ENCODE assay signal across 1 cellular context in genomic region chr2:105736145-105736544, GRCh38.
TF ChIP-seq lines count a peak whose summit lies in the region.

No MANE protein-coding gene starts in this region.

TF ChIP-seq in IMR-90, 13 proteins besides CTCF, POLR2A, EP300 and RAD21 (continued from another document):
- TF ChIP-seq ELK1 (IDR thresholded peaks at IDR 0.05; ENCODE audit: borderline replicate concordance, low read depth, low read length) = no peak
- TF ChIP-seq RCOR1 (IDR thresholded peaks at IDR 0.05; ENCODE audit: insufficient replicate concordance, low read length) = no peak
- TF ChIP-seq SMC3 (IDR thresholded peaks at IDR 0.05; ENCODE audit: low read depth, low read length) = no peak
- TF ChIP-seq CEBPB (IDR thresholded peaks at IDR 0.05; ENCODE audit: low read depth, low read length) = no peak
- TF ChIP-seq NFE2L2 (IDR thresholded peaks at IDR 0.05; ENCODE audit: low read depth, low read length) = no peak
- TF ChIP-seq BHLHE40 (IDR thresholded peaks at IDR 0.05; ENCODE audit: low read depth, low read length) = no peak
TF ChIP-seq in IMR-90: peak in this region for 0.
